In genomic region chr4:55795342-55795741, GRCh38 we compare ENCODE assay signal across 37 cellular contexts. TPM values are rescaled to one million over a fixed set of nuclear protein-coding genes. Genes with fewer than 3 reads are reported as not detected.
"Had no signal": no experiment of that assay in that cellular context is flagged by ENCODE, and none has a peak within 500 bp of the region (broad histone marks: within the 10 kb centered on the region; RNA-seq: fewer than 3 reads in every experiment).

No MANE protein-coding gene starts in this region.

- H3K79me2 ChIP-seq: parathyroid adenoma had no signal

- FAIRE-seq: astrocyte, keratinocyte had no signal

- ATAC-seq: effector memory CD8-positive, alpha-beta T cell; gastroesophageal sphincter; left lobe of liver; lower lobe of right lung; naive thymus-derived CD8-positive, alpha-beta T cell; psoas muscle; right cardiac atrium had no signal

- H3K4me1 ChIP-seq: adrenal gland, neural progenitor cell, parathyroid adenoma, psoas muscle had no signal

- H3K9me3 ChIP-seq: adrenal gland, gastroesophageal sphincter, lower lobe of right lung, psoas muscle, spleen, tibial nerve had no signal

- H3K4me2 ChIP-seq: neural progenitor cell had no signal

- H3K27ac ChIP-seq: adrenal gland, brain microvascular endothelial cell, gastroesophageal sphincter, lower lobe of right lung, neural progenitor cell, parathyroid adenoma, psoas muscle, spleen, tibial nerve, VCaP had no signal

- H3K27me3 ChIP-seq: brain microvascular endothelial cell, neural progenitor cell had no signal

- H2AFZ ChIP-seq: neural progenitor cell, parathyroid adenoma had no signal

- H3K4me3 ChIP-seq: adrenal gland, gastroesophageal sphincter, lower lobe of right lung, neural progenitor cell, psoas muscle, spleen, tibial nerve had no signal

- H3K9ac ChIP-seq: neural progenitor cell, parathyroid adenoma had no signal

- DNase-seq: activated CD4-positive, alpha-beta T cell treated with anti-CD3 and anti-CD28 coated beads for 4 hours; activated CD4-positive, alpha-beta T cell treated with anti-CD3 and anti-CD28 coated beads, Interleukin-2, amount 50 U/mL, for 4 hours; activated CD8-positive, alpha-beta memory T cell treated with anti-CD3 and anti-CD28 coated beads for 24 hours; activated effector memory CD4-positive, alpha-beta T cell treated with anti-CD3 and anti-CD28 coated beads, Interleukin-2, amount 50 U/mL, for 16 hours; activated naive CD4-positive, alpha-beta T cell treated with anti-CD3 and anti-CD28 coated beads for 36 hours; activated naive CD8-positive, alpha-beta T cell treated with anti-CD3 and anti-CD28 coated beads for 36 hours; adrenal gland; brain microvascular endothelial cell; caudate nucleus; cortex of kidney; effector memory CD8-positive, alpha-beta T cell; hippocampal formation; lower lobe of right lung; mesenchymal stem cell; naive thymus-derived CD8-positive, alpha-beta T cell; occipital lobe; psoas muscle; right cardiac atrium; spleen; stimulated activated CD4-positive, alpha-beta T cell treated with anti-CD3 and anti-CD28 coated beads, Interleukin-2, amount 100 ng/mL, for 48 hours; stimulated activated naive CD4-positive, alpha-beta T cell treated with Interleukin-2 at 50 U/mL for 16 hours had no signal

- H3K36me3 ChIP-seq: adrenal gland, brain microvascular endothelial cell, gastroesophageal sphincter, lower lobe of right lung, neural progenitor cell, spleen, tibial nerve had no signal

RNA-seq across cellular contexts. Expression of gene EXOC1L, which starts 24.2 kb away (rescaled TPM):
- total RNA-seq: activated naive CD4-positive, alpha-beta T cell treated with anti-CD3 and anti-CD28 coated beads for 36 hours; activated naive CD8-positive, alpha-beta T cell treated with anti-CD3 and anti-CD28 coated beads for 36 hours; activated T-helper 1 cell treated with anti-CD3 and anti-CD28 coated beads, Interleukin-12 subunit alpha, Interleukin-12 subunit beta, Interleukin-2, Interleukin-4 antibody, amounts not matched to agents 30 ng/mL and 10 ng/mL and 1 ng/mL, durations not matched to agents 14 hours and 24 hours and 36 hours; adrenal gland; astrocyte; chondrocyte; fibroblast of lung; fibroblast of villous mesenchyme; gastroesophageal sphincter; left lobe of liver; lower lobe of right lung; naive thymus-derived CD8-positive, alpha-beta T cell; occipital lobe; psoas muscle; right cardiac atrium; spleen; T-helper 1 cell treated with Interleukin-12 subunit alpha and Interleukin-12 subunit beta and Interleukin-4 antibody, amounts not matched to agents 30 ng/mL and 1 ng/mL, for 36 hours; temporal lobe; tibial nerve; ureter had no signal
- polyA plus RNA-seq: esophagus; fibroblast of lung; keratinocyte; naive thymus-derived CD8-positive, alpha-beta T cell; psoas muscle; spleen had no signal
